8 cellular contexts compared by ENCODE assay signal in genomic region chr14:22836301-22837058, GRCh38. TPM values are rescaled to one million over a fixed set of nuclear protein-coding genes. Genes with fewer than 3 reads are reported as not detected.
DNase-seq lines count a peak whose midpoint lies in the region; ATAC-seq and TF ChIP-seq lines count a peak whose summit lies in the region.

TSS of gene MMP14 (plus strand) at chr14:22836585. CDS start at chr14:22836818, 233 bp downstream.

- no peak for TF ChIP-seq CTCF in Calu3 (IDR thresholded peaks at IDR 0.05; ENCODE audit: unreplicated experiment)
- peak; percentile 41 for TF ChIP-seq CTCF in NB4 (IDR thresholded peaks at IDR 0.05; ENCODE audit: low read depth, low read length)
- peak; percentile 82 for TF ChIP-seq CTCF in chondrocyte (IDR thresholded peaks at IDR 0.05)

- H3K27ac Mint-ChIP-seq in Calu3 (ENCODE audit: unreplicated experiment), result peak within 1 kb of the TSS; percentile 68
- H3K27ac Mint-ChIP-seq in chondrocyte (ENCODE audit: unreplicated experiment), result peak within 1 kb of the TSS; percentile 99
- H3K27ac Mint-ChIP-seq in stimulated activated effector memory CD8-positive, alpha-beta T cell treated with anti-CD3 and anti-CD28 coated beads, Interleukin-12 subunit alpha, Interleukin-12 subunit beta, amount 100 ng/mL, for 72 hours, result no peak within 1 kb of the TSS

- no TSS peak for BruUV-seq in Calu3 (replicated peaks; lab: Mats Ljungman, UMichigan)

- peaks cover 23% of the 10 kb centered on the region for H3K4me1 Mint-ChIP-seq in Calu3 (ENCODE audit: low read depth, unreplicated experiment)
- H3K4me1 Mint-ChIP-seq in chondrocyte (ENCODE audit: low read depth), result peaks cover 47% of the 10 kb centered on the region
- H3K4me1 Mint-ChIP-seq in stimulated activated effector memory CD8-positive, alpha-beta T cell treated with anti-CD3 and anti-CD28 coated beads, Interleukin-12 subunit alpha, Interleukin-12 subunit beta, amount 100 ng/mL, for 72 hours, result peaks cover 11% of the 10 kb centered on the region

- TF ChIP-seq POLR2A in NB4 (IDR thresholded peaks at IDR 0.05; ENCODE audit: extremely low read depth, insufficient read length), result no peak
- TF ChIP-seq POLR2A in erythroblast (IDR thresholded peaks at IDR 0.05; ENCODE audit: low read length), result no peak

- H3K36me3 Mint-ChIP-seq in Calu3 (ENCODE audit: insufficient read depth, unreplicated experiment) (peaks cover 27% of the 10 kb centered on the region), chondrocyte (ENCODE audit: low read depth) (peaks cover 19% of the 10 kb centered on the region)
- peaks cover 43% of the 10 kb centered on the region for H3K36me3 Mint-ChIP-seq in stimulated activated effector memory CD8-positive, alpha-beta T cell treated with anti-CD3 and anti-CD28 coated beads, Interleukin-12 subunit alpha, Interleukin-12 subunit beta, amount 100 ng/mL, for 72 hours

- CTCF ChIA-PET in Calu3 (lab: Charles Lee), result interaction anchor here (1.0 to 1.7 kb wide), 5 partner anchors 12 to 70 kb away, joined by 3 to 6 read pairs (median 5); partner anchors contain the start of gene OXA1L

- no peak for ATAC-seq in stimulated activated effector memory CD8-positive, alpha-beta T cell treated with anti-CD3 and anti-CD28 coated beads, Interleukin-12 subunit alpha, Interleukin-12 subunit beta, amount 100 ng/mL, for 72 hours

- H3K4me3 ChIP-seq in NB4 (ENCODE audit: low read depth, low read length), result peak within 1 kb of the TSS; percentile 79

- DNase-seq in Calu3 (no peak), NB4 (ENCODE audit: low read depth) (peak; percentile 84), chondrocyte (ENCODE audit: low spot score) (no peak), kidney glomerular epithelial cell (lab: John Stamatoyannopoulos, UW) (peak; percentile 48), erythroblast (lab: John Stamatoyannopoulos, UW) (no peak), inferior parietal cortex (ENCODE audit: extremely low spot score) (no peak), germinal center (ENCODE audit: low spot score) (no peak)
- DNase-seq in stimulated activated effector memory CD8-positive, alpha-beta T cell treated with anti-CD3 and anti-CD28 coated beads, Interleukin-12 subunit alpha, Interleukin-12 subunit beta, amount 100 ng/mL, for 72 hours (ENCODE audit: low spot score in 2 of 2), result no peak

- intact Hi-C loops in Calu3 (cut with micrococcal nuclease; ENCODE audit: unreplicated experiment), result no loop called here

- H3K4me3 Mint-ChIP-seq in Calu3 (ENCODE audit: low read depth, unreplicated experiment) (peak within 1 kb of the TSS; percentile 91), chondrocyte (ENCODE audit: unreplicated experiment) (peak within 1 kb of the TSS; percentile 100)
- H3K4me3 Mint-ChIP-seq in stimulated activated effector memory CD8-positive, alpha-beta T cell treated with anti-CD3 and anti-CD28 coated beads, Interleukin-12 subunit alpha, Interleukin-12 subunit beta, amount 100 ng/mL, for 72 hours, result peak within 1 kb of the TSS; percentile 44

- H3K9me3 Mint-ChIP-seq in Calu3 (ENCODE audit: low read depth, unreplicated experiment) (no peaks in the 10 kb centered on the region), chondrocyte (ENCODE audit: low read depth) (no peaks in the 10 kb centered on the region)
- no peaks in the 10 kb centered on the region for H3K9me3 Mint-ChIP-seq in stimulated activated effector memory CD8-positive, alpha-beta T cell treated with anti-CD3 and anti-CD28 coated beads, Interleukin-12 subunit alpha, Interleukin-12 subunit beta, amount 100 ng/mL, for 72 hours

- peaks cover 26% of the 10 kb centered on the region for H3K27me3 Mint-ChIP-seq in Calu3 (ENCODE audit: unreplicated experiment)
- H3K27me3 Mint-ChIP-seq in chondrocyte (ENCODE audit: low read depth), result no peaks in the 10 kb centered on the region

RNA-seq across cellular contexts. Expression of gene MMP14, which starts in this region (rescaled TPM):
- 7.8 and 10.5 TPM in 2 replicates for total RNA-seq in Calu3 (2022)
- 486 to 1,030 TPM (median 987 TPM) in 3 replicates for total RNA-seq in chondrocyte

Comparison
In these comparisons a context has a peak if more than half of its experiments do, and no peak if none do; other contexts are left out.
1. RNA of gene MMP14 (total RNA-seq): 486 to 1,030 TPM in chondrocyte; 7.8 to 10.5 TPM in Calu3; every median in the first group is over 10 times any median in the second.
2. DNase-seq: peak in NB4 (single experiment) and kidney glomerular epithelial cell (single experiment); none in Calu3 (single experiment), chondrocyte (single experiment), stimulated activated effector memory CD8-positive, alpha-beta T cell treated with anti-CD3 and anti-CD28 coated beads, Interleukin-12 subunit alpha, Interleukin-12 subunit beta, amount 100 ng/mL, for 72 hours (0 of 2), erythroblast (0 of 2), inferior parietal cortex (single experiment) and germinal center (single experiment).
3. H3K4me3 Mint-ChIP-seq: peak in every context shown above with its lines; median percentile 100 in chondrocyte; 91 in Calu3; 44 in stimulated activated effector memory CD8-positive, alpha-beta T cell treated with anti-CD3 and anti-CD28 coated beads, Interleukin-12 subunit alpha, Interleukin-12 subunit beta, amount 100 ng/mL, for 72 hours.